ENCODE assay signal across 1 cellular context in the genomic region with DNA sequence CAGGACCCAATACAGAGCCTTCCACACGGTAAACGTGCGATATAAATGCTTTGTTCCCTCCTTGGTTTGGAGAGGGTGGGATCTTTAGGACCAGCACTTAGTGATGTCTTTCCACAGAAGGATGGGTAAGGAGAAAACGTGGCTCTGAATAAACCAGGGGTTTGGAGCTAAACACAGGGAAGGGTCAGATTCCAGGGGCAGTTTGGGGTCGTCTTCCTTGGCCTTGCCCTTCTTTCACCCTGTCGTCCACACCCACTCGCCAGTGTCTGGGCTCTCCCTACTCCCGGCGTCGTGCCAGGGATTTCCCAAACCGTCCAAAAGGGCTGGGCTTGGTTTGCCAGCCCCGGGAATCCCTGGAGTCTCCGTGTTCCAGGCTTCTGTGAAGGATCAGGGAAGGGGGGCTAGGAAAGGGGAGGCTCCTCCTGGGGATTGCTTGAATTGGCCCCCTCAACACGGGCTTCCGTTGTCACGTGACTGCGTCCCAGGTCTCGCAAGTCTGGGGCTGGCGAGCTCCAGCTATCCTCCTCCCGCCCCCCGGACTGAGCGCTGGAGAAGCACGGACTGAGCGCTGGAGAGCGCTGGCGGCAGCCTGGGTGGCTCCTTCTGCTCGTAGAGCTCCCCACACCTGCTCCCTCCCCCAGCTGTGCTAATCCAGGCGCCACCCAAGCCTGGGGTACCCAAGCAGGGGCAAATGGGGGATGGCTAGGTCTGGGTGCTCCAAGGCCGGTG.
TF ChIP-seq lines count a peak whose summit lies in the region.

No MANE protein-coding gene starts in this region.

TF ChIP-seq in K562, 482 proteins besides CTCF, POLR2A, EP300 and RAD21 (continued from another document and continues in another):
- TF ChIP-seq, protein P1, sequence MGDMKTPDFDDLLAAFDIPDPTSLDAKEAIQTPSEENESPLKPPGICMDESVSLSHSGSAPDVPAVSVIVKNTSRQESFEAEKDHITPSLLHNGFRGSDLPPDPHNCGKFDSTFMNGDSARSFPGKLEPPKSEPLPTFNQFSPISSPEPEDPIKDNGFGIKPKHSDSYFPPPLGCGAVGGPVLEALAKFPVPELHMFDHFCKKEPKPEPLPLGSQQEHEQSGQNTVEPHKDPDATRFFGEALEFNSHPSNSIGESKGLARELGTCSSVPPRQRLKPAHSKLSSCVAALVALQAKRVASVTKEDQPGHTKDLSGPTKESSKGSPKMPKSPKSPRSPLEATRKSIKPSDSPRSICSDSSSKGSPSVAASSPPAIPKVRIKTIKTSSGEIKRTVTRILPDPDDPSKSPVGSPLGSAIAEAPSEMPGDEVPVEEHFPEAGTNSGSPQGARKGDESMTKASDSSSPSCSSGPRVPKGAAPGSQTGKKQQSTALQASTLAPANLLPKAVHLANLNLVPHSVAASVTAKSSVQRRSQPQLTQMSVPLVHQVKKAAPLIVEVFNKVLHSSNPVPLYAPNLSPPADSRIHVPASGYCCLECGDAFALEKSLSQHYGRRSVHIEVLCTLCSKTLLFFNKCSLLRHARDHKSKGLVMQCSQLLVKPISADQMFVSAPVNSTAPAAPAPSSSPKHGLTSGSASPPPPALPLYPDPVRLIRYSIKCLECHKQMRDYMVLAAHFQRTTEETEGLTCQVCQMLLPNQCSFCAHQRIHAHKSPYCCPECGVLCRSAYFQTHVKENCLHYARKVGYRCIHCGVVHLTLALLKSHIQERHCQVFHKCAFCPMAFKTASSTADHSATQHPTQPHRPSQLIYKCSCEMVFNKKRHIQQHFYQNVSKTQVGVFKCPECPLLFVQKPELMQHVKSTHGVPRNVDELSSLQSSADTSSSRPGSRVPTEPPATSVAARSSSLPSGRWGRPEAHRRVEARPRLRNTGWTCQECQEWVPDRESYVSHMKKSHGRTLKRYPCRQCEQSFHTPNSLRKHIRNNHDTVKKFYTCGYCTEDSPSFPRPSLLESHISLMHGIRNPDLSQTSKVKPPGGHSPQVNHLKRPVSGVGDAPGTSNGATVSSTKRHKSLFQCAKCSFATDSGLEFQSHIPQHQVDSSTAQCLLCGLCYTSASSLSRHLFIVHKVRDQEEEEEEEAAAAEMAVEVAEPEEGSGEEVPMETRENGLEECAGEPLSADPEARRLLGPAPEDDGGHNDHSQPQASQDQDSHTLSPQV (IDR thresholded peaks at IDR 0.05), result peak; percentile 40
- TF ChIP-seq NR4A1 (CRISPR knock-in tag; IDR thresholded peaks at IDR 0.05) (no peak), NR4A1 (tag; IDR thresholded peaks at IDR 0.05) (peak; percentile 35; the same call in 1 of the 2 replicates), NFRKB (IDR thresholded peaks at IDR 0.05; ENCODE audit: low read depth) (peak; percentile 73; the same call in 1 of the 2 replicates), GATAD2A (IDR thresholded peaks at IDR 0.05) (peak; percentile 60; the same call in 1 of the 2 replicates), KLF1 (tag; IDR thresholded peaks at IDR 0.05) (0 out of 2 replicates have a peak, but pooled peaks have one; percentile 32), CBFA2T2 (conservative IDR thresholded peaks at IDR 0.05) (peak; percentile 88), KAT7 (CRISPR knock-in tag; IDR thresholded peaks at IDR 0.05; ENCODE audit: borderline replicate concordance) (0 out of 2 replicates have a peak, but pooled peaks have one; percentile 24), MYBL2 (IDR thresholded peaks at IDR 0.05; ENCODE audit: low read depth) (no peak), MYBL2 (CRISPR knock-in tag; IDR thresholded peaks at IDR 0.05; ENCODE audit: borderline replicate concordance) (no peak), SMARCE1 (IDR thresholded peaks at IDR 0.05) (peak; percentile 22; the same call in 1 of the 2 replicates), POLR2AphosphoS5 (IDR thresholded peaks at IDR 0.05; ENCODE audit: control insufficient read depth, insufficient read depth, low read depth, low read length) (peak; percentile 5; the same call in 1 of the 2 replicates), RB1 (IDR thresholded peaks at IDR 0.05; ENCODE audit: low read depth) (peak; percentile 41), KDM5B (IDR thresholded peaks at IDR 0.05; ENCODE audit: insufficient replicate concordance, low read depth, low read length) (peak; percentile 6), FOXA3 (CRISPR knock-in tag; conservative IDR thresholded peaks at IDR 0.05 in 1 of 2, IDR thresholded peaks at IDR 0.05 in 1 of 2) (0 out of 4 replicates have a peak, but pooled peaks of 1 of the 2 experiments have one; percentile 5), NBN (IDR thresholded peaks at IDR 0.05; ENCODE audit: low read depth) (0 out of 2 replicates have a peak, but pooled peaks have one; percentile 40), WHSC1 (IDR thresholded peaks at IDR 0.05; ENCODE audit: low read length) (no peak), MECOM (CRISPR knock-in tag; IDR thresholded peaks at IDR 0.05) (0 out of 2 replicates have a peak, but pooled peaks have one; percentile 48), CREB1 (IDR thresholded peaks at IDR 0.05) (no peak), CREB1 (CRISPR knock-in tag; IDR thresholded peaks at IDR 0.05) (no peak), BHLHE40 (IDR thresholded peaks at IDR 0.05; ENCODE audit: low read length) (peak; percentile 87), TAF1 (IDR thresholded peaks at IDR 0.05; ENCODE audit: control insufficient read depth, extremely low read depth, insufficient read depth, low read length, severe bottlenecking) (peak; percentile 17)
- TF ChIP-seq, protein P2, sequence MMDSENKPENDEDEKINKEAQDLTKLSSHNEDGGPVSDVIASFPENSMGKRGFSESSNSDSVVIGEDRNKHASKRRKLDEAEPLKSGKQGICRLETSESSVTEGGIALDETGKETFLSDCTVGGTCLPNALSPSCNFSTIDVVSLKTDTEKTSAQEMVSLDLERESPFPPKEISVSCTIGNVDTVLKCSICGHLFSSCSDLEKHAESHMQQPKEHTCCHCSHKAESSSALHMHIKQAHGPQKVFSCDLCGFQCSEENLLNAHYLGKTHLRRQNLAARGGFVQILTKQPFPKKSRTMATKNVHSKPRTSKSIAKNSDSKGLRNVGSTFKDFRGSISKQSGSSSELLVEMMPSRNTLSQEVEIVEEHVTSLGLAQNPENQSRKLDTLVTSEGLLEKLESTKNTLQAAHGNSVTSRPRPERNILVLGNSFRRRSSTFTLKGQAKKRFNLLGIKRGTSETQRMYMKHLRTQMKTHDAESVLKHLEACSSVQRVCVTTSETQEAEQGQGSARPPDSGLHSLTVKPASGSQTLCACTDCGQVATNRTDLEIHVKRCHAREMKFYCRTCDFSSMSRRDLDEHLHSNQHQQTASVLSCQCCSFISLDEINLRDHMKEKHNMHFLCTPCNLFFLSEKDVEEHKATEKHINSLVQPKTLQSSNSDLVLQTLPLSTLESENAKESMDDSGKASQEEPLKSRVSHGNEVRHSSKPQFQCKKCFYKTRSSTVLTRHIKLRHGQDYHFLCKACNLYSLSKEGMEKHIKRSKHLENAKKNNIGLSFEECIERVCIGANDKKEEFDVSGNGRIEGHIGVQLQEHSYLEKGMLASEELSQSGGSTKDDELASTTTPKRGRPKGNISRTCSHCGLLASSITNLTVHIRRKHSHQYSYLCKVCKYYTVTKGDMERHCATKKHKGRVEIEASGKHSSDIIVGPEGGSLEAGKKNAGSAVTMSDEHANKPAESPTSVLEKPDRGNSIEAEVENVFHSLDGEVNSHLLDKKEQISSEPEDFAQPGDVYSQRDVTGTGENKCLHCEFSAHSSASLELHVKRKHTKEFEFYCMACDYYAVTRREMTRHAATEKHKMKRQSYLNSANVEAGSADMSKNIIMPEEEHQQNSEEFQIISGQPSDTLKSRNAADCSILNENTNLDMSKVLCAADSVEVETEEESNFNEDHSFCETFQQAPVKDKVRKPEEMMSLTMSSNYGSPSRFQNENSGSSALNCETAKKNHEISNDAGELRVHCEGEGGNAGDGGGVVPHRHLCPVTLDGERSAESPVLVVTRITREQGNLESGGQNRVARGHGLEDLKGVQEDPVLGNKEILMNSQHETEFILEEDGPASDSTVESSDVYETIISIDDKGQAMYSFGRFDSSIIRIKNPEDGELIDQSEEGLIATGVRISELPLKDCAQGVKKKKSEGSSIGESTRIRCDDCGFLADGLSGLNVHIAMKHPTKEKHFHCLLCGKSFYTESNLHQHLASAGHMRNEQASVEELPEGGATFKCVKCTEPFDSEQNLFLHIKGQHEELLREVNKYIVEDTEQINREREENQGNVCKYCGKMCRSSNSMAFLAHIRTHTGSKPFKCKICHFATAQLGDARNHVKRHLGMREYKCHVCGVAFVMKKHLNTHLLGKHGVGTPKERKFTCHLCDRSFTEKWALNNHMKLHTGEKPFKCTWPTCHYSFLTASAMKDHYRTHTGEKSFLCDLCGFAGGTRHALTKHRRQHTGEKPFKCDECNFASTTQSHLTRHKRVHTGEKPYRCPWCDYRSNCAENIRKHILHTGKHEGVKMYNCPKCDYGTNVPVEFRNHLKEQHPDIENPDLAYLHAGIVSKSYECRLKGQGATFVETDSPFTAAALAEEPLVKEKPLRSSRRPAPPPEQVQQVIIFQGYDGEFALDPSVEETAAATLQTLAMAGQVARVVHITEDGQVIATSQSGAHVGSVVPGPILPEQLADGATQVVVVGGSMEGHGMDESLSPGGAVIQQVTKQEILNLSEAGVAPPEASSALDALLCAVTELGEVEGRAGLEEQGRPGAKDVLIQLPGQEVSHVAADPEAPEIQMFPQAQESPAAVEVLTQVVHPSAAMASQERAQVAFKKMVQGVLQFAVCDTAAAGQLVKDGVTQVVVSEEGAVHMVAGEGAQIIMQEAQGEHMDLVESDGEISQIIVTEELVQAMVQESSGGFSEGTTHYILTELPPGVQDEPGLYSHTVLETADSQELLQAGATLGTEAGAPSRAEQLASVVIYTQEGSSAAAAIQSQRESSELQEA (IDR thresholded peaks at IDR 0.05; ENCODE audit: low read depth), result peak; percentile 85
- TF ChIP-seq, protein P3, sequence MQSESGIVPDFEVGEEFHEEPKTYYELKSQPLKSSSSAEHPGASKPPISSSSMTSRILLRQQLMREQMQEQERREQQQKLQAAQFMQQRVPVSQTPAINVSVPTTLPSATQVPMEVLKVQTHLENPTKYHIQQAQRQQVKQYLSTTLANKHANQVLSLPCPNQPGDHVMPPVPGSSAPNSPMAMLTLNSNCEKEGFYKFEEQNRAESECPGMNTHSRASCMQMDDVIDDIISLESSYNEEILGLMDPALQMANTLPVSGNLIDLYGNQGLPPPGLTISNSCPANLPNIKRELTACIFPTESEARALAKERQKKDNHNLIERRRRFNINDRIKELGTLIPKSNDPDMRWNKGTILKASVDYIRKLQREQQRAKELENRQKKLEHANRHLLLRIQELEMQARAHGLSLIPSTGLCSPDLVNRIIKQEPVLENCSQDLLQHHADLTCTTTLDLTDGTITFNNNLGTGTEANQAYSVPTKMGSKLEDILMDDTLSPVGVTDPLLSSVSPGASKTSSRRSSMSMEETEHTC (IDR thresholded peaks at IDR 0.05), result peak; percentile 78; the same call in 1 of the 2 replicates
- TF ChIP-seq, protein P4, sequence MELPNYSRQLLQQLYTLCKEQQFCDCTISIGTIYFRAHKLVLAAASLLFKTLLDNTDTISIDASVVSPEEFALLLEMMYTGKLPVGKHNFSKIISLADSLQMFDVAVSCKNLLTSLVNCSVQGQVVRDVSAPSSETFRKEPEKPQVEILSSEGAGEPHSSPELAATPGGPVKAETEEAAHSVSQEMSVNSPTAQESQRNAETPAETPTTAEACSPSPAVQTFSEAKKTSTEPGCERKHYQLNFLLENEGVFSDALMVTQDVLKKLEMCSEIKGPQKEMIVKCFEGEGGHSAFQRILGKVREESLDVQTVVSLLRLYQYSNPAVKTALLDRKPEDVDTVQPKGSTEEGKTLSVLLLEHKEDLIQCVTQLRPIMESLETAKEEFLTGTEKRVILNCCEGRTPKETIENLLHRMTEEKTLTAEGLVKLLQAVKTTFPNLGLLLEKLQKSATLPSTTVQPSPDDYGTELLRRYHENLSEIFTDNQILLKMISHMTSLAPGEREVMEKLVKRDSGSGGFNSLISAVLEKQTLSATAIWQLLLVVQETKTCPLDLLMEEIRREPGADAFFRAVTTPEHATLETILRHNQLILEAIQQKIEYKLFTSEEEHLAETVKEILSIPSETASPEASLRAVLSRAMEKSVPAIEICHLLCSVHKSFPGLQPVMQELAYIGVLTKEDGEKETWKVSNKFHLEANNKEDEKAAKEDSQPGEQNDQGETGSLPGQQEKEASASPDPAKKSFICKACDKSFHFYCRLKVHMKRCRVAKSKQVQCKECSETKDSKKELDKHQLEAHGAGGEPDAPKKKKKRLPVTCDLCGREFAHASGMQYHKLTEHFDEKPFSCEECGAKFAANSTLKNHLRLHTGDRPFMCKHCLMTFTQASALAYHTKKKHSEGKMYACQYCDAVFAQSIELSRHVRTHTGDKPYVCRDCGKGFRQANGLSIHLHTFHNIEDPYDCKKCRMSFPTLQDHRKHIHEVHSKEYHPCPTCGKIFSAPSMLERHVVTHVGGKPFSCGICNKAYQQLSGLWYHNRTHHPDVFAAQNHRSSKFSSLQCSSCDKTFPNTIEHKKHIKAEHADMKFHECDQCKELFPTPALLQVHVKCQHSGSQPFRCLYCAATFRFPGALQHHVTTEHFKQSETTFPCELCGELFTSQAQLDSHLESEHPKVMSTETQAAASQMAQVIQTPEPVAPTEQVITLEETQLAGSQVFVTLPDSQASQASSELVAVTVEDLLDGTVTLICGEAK (IDR thresholded peaks at IDR 0.05), result peak; percentile 47; the same call in 1 of the 2 replicates
- TF ChIP-seq, protein P4 (CRISPR knock-in tag; IDR thresholded peaks at IDR 0.05), result no peak
